15 cellular contexts compared by ENCODE assay signal in genomic region chr1:95021085-95021484, GRCh38. TPM values are rescaled to one million over a fixed set of nuclear protein-coding genes. Genes with fewer than 3 reads are reported as not detected.
DNase-seq lines count a peak whose midpoint lies in the region; ATAC-seq and TF ChIP-seq lines count a peak whose summit lies in the region.
"Had no signal": no experiment of that assay in that cellular context is flagged by ENCODE, and none has a peak within 500 bp of the region (broad histone marks: within the 10 kb centered on the region; RNA-seq: fewer than 3 reads in every experiment).

No MANE protein-coding gene starts in this region.

- H3K4me1 ChIP-seq in IMR-90 (ENCODE audit: control insufficient read depth, insufficient read depth, low read length) (peaks cover 15% of the 10 kb centered on the region), MM.1S (ENCODE audit: low read length) (no peaks in the 10 kb centered on the region)

- H3K4me3 Mint-ChIP-seq in chondrocyte (ENCODE audit: unreplicated experiment) (no peak overlapping the region), mesothelial cell of epicardium (no peak overlapping the region)
- no peak overlapping the region for H3K4me3 Mint-ChIP-seq in stimulated activated effector memory CD8-positive, alpha-beta T cell treated with anti-CD3 and anti-CD28 coated beads, Interleukin-12 subunit alpha, Interleukin-12 subunit beta, amount 100 ng/mL, for 72 hours
- H3K4me3 Mint-ChIP-seq: activated naive CD8-positive, alpha-beta T cell treated with anti-CD3 and anti-CD28 coated beads for 36 hours; B cell had no signal

- H4K5ac ChIP-seq in IMR-90 (ENCODE audit: low read depth, low read length), result peak overlapping the region; percentile 70; the same call in 1 of the 2 replicates

- 0 out of 2 replicates have a peak overlapping the region, but pooled peaks have one; percentile 30 for H3K27ac ChIP-seq in IMR-90 (ENCODE audit: insufficient read depth, low read length)
- H3K27ac ChIP-seq in MM.1S (ENCODE audit: low read length), result no peak overlapping the region
- H3K27ac ChIP-seq: SJCRH30 had no signal

- WGBS in IMR-90 (ENCODE audit: extremely low coverage in 2 of 2, insufficient read length in 1 of 2), 2 experiments, result no CpG with 5 or more reads among the region's 3 CpGs

- no peaks in the 10 kb centered on the region for H3F3A ChIP-seq in MM.1S (ENCODE audit: insufficient read depth, low read length)

- no peak overlapping the region for H2AK9ac ChIP-seq in IMR-90 (replicated peaks; ENCODE audit: low read depth, low read length, poor library complexity)

- DNase-seq in IMR-90 (no peak), chondrocyte (ENCODE audit: low spot score) (no peak), mesothelial cell of epicardium (ENCODE audit: low spot score in 2 of 2, unreplicated experiment in 2 of 2) (no peak), MM.1S (no peak), T-helper 2 cell (no peak), retina (no peak), NOMO-1 treated with dmso at 0.1 percent for 144 hours (lab: John Stamatoyannopoulos, UW; ENCODE audit: unreplicated experiment) (no peak)
- DNase-seq in stimulated activated effector memory CD8-positive, alpha-beta T cell treated with anti-CD3 and anti-CD28 coated beads, Interleukin-12 subunit alpha, Interleukin-12 subunit beta, amount 100 ng/mL, for 72 hours (ENCODE audit: low spot score in 2 of 2), result no peak
- DNase-seq: activated naive CD8-positive, alpha-beta T cell treated with anti-CD3 and anti-CD28 coated beads for 36 hours; foreskin melanocyte; Karpas-422; SJCRH30; stimulated activated CD4-positive, alpha-beta T cell treated with anti-CD3 and anti-CD28 coated beads, Interleukin-15, amount 100 ng/mL, for 24 hours had no signal

- H3K4me1 Mint-ChIP-seq in chondrocyte (ENCODE audit: low read depth) (peaks cover 57% of the 10 kb centered on the region), mesothelial cell of epicardium (peaks cover 34% of the 10 kb centered on the region)
- H3K4me1 Mint-ChIP-seq in stimulated activated effector memory CD8-positive, alpha-beta T cell treated with anti-CD3 and anti-CD28 coated beads, Interleukin-12 subunit alpha, Interleukin-12 subunit beta, amount 100 ng/mL, for 72 hours, result no peaks in the 10 kb centered on the region

- no peak overlapping the region for H3K4me3 ChIP-seq in IMR-90 (ENCODE audit: insufficient read depth, low read depth, low read length)
- H3K4me3 ChIP-seq in MM.1S (ENCODE audit: low read length), result no peak overlapping the region
- H3K4me3 ChIP-seq: GM12878, SJCRH30 had no signal

- BruUV-seq in IMR-90 (replicated peaks; lab: Mats Ljungman, UMichigan), result no TSS peak

- H3K9me3 Mint-ChIP-seq in chondrocyte (ENCODE audit: low read depth) (no peaks in the 10 kb centered on the region), mesothelial cell of epicardium (peaks cover 9% of the 10 kb centered on the region)
- no peaks in the 10 kb centered on the region for H3K9me3 Mint-ChIP-seq in stimulated activated effector memory CD8-positive, alpha-beta T cell treated with anti-CD3 and anti-CD28 coated beads, Interleukin-12 subunit alpha, Interleukin-12 subunit beta, amount 100 ng/mL, for 72 hours

- no peak overlapping the region for H2AFZ ChIP-seq in IMR-90 (replicated peaks; ENCODE audit: low read length, poor library complexity)
- no peak overlapping the region for H2AFZ ChIP-seq in MM.1S (ENCODE audit: low read length)

- H3K27ac Mint-ChIP-seq in chondrocyte (ENCODE audit: unreplicated experiment) (peak overlapping the region; percentile 90), mesothelial cell of epicardium (peak overlapping the region; percentile 54)
- peak overlapping the region; percentile 48 for H3K27ac Mint-ChIP-seq in stimulated activated effector memory CD8-positive, alpha-beta T cell treated with anti-CD3 and anti-CD28 coated beads, Interleukin-12 subunit alpha, Interleukin-12 subunit beta, amount 100 ng/mL, for 72 hours
- H3K27ac Mint-ChIP-seq: activated naive CD8-positive, alpha-beta T cell treated with anti-CD3 and anti-CD28 coated beads for 36 hours; B cell had no signal

- dilution Hi-C loops in IMR-90 (cut with HindIII; ENCODE audit: low sequenced_read_pairs, unreplicated experiment), result no loop called here

- H3K9me3 ChIP-seq in IMR-90 (ENCODE audit: control insufficient read depth, insufficient read depth, low read length) (peaks cover 3% of the 10 kb centered on the region; the same call in 1 of the 2 replicates), MM.1S (replicated peaks; ENCODE audit: insufficient read depth, low read length) (no peaks in the 10 kb centered on the region)

- peak overlapping the region; percentile 93; the same call in 1 of the 2 replicates for H3K18ac ChIP-seq in IMR-90 (ENCODE audit: low read depth, low read length)

- peak overlapping the region; percentile 27; the same call in 1 of the 2 replicates for H3K4ac ChIP-seq in IMR-90 (ENCODE audit: low read depth, low read length)

- H3K9me2 ChIP-seq in MM.1S (replicated peaks; ENCODE audit: insufficient read depth, low read length), result no peaks in the 10 kb centered on the region

- H3K36me3 Mint-ChIP-seq in chondrocyte (ENCODE audit: low read depth), result no peaks in the 10 kb centered on the region
- peaks cover 16% of the 10 kb centered on the region for H3K36me3 Mint-ChIP-seq in mesothelial cell of epicardium
- H3K36me3 Mint-ChIP-seq in stimulated activated effector memory CD8-positive, alpha-beta T cell treated with anti-CD3 and anti-CD28 coated beads, Interleukin-12 subunit alpha, Interleukin-12 subunit beta, amount 100 ng/mL, for 72 hours, result no peaks in the 10 kb centered on the region

- TF ChIP-seq POLR2A in IMR-90 (IDR thresholded peaks at IDR 0.05; ENCODE audit: low read depth, low read length), result no peak

- peak overlapping the region in 1 of 2 experiments; percentile 85; a peak in 2 of 4 replicates for H4K8ac ChIP-seq in IMR-90 (ENCODE audit: low read depth in 2 of 2, low read length in 2 of 2)

- H3K4me2 ChIP-seq in IMR-90 (ENCODE audit: low read depth, low read length) (peak overlapping the region; percentile 94; the same call in 1 of the 2 replicates), MM.1S (ENCODE audit: low read depth, low read length) (no peak overlapping the region)

- TF ChIP-seq RAD21 in IMR-90 (IDR thresholded peaks at IDR 0.05; ENCODE audit: low read length), result no peak

- no peak overlapping the region for H3K9ac ChIP-seq in IMR-90 (ENCODE audit: low read depth, low read length)
- H3K9ac ChIP-seq in MM.1S (ENCODE audit: low read length), result no peak overlapping the region

- CTCF ChIA-PET in IMR-90 (lab: Yijun Ruan, JAX), result interaction anchor here (1.0 kb wide), 1 partner anchor 11 kb away, joined by 3 read pairs; no protein-coding TSS in a partner anchor

- H3K27me3 Mint-ChIP-seq in chondrocyte (ENCODE audit: low read depth), result no peaks in the 10 kb centered on the region
- no peaks in the 10 kb centered on the region for H3K27me3 Mint-ChIP-seq in mesothelial cell of epicardium (ENCODE audit: low read depth)
- H3K27me3 Mint-ChIP-seq: activated naive CD8-positive, alpha-beta T cell treated with anti-CD3 and anti-CD28 coated beads for 36 hours; B cell had no signal

- H2BK5ac ChIP-seq in IMR-90 (ENCODE audit: low read depth, low read length, poor library complexity, severe bottlenecking), result peak overlapping the region; percentile 93

- H3K36me3 ChIP-seq in IMR-90 (ENCODE audit: control insufficient read depth, insufficient read depth, low read length), result no peaks in the 10 kb centered on the region
- no peaks in the 10 kb centered on the region for H3K36me3 ChIP-seq in MM.1S (replicated peaks; ENCODE audit: insufficient read depth, low read length)

- peak overlapping the region; percentile 75; the same call in 1 of the 2 replicates for H2BK120ac ChIP-seq in IMR-90 (ENCODE audit: low read depth, low read length)

- H3K9me1 ChIP-seq in IMR-90 (ENCODE audit: insufficient read depth, low read length), result peaks cover 5% of the 10 kb centered on the region

- peak overlapping the region; percentile 28; the same call in 1 of the 2 replicates for H2BK20ac ChIP-seq in IMR-90 (ENCODE audit: low read depth, low read length)

- H3K27me3 ChIP-seq in IMR-90 (ENCODE audit: control insufficient read depth, insufficient read depth, low read length) (no peaks in the 10 kb centered on the region), MM.1S (replicated peaks; ENCODE audit: insufficient read depth, low read length) (no peaks in the 10 kb centered on the region)
- H3K27me3 ChIP-seq: SJCRH30 had no signal

- H2AK5ac ChIP-seq in IMR-90 (ENCODE audit: low read depth, low read length), result no peak overlapping the region

- peak overlapping the region; percentile 69; the same call in 1 of the 3 replicates for H2BK15ac ChIP-seq in IMR-90 (ENCODE audit: low read depth, low read length)

- H3K23ac ChIP-seq in IMR-90 (ENCODE audit: low read depth, low read length), result peak overlapping the region; percentile 83; the same call in 1 of the 2 replicates

- in situ Hi-C loops in IMR-90 (cut with MboI; ENCODE audit: low sequenced_read_pairs), result no loop called here

- POLR2A ChIA-PET in IMR-90 (lab: Charles Lee; ENCODE audit: unreplicated experiment), result interaction anchor here (0.9 kb wide), 1 partner anchor 22 kb away, joined by 3 read pairs; no protein-coding TSS in a partner anchor

- intact Hi-C loops in IMR-90 (cut with micrococcal nuclease), result no loop called here

- ATAC-seq in IMR-90 (ENCODE audit: low read depth), result no peak
- ATAC-seq in stimulated activated effector memory CD8-positive, alpha-beta T cell treated with anti-CD3 and anti-CD28 coated beads, Interleukin-12 subunit alpha, Interleukin-12 subunit beta, amount 100 ng/mL, for 72 hours, result no peak
- ATAC-seq: GM12878 had no signal

- H4K20me1 ChIP-seq in IMR-90 (ENCODE audit: insufficient read depth, low read length) (no peaks in the 10 kb centered on the region), MM.1S (ENCODE audit: insufficient read depth, low read length) (no peaks in the 10 kb centered on the region)

- no peak overlapping the region; the same call in 1 of the 2 replicates for H3K14ac ChIP-seq in IMR-90 (replicated peaks; ENCODE audit: low read depth, low read length)

- no peaks in the 10 kb centered on the region for H3K79me2 ChIP-seq in MM.1S (ENCODE audit: low read length)

- 0 out of 2 replicates have a peak overlapping the region, but pooled peaks have one; percentile 18 for H3K56ac ChIP-seq in IMR-90 (ENCODE audit: extremely low read depth, insufficient read depth, low read length)

- peak overlapping the region; percentile 84; the same call in 1 of the 2 replicates for H4K91ac ChIP-seq in IMR-90 (ENCODE audit: insufficient read depth, low read depth, low read length)

- peaks cover 5 to 16% of the 10 kb centered on the region in 2 experiments; a peak in 3 of 4 replicates for H3K79me1 ChIP-seq in IMR-90 (ENCODE audit: low read depth in 1 of 2, low read length in 2 of 2)

- TF ChIP-seq CTCF in IMR-90 (conservative IDR thresholded peaks at IDR 0.05; ENCODE audit: low read depth, low read length) (no peak), chondrocyte (IDR thresholded peaks at IDR 0.05) (no peak), mesothelial cell of epicardium (IDR thresholded peaks at IDR 0.05; ENCODE audit: unreplicated experiment) (no peak), MM.1S (IDR thresholded peaks at IDR 0.05; ENCODE audit: low read length) (no peak)

RNA-seq across cellular contexts. Expression of gene ALG14, which starts 51.7 kb away (rescaled TPM):
- total RNA-seq in IMR-90 (2012; rRNA removed) (1.4 and 2.0 TPM in 2 replicates), chondrocyte (3.8 to 10.9 TPM (median 6.1 TPM) in 3 replicates), mesothelial cell of epicardium (3.8 to 5.3 TPM (median 5.0 TPM) in 3 replicates)
- polyA plus RNA-seq in IMR-90 (2012; rRNA removed), result 1.6 and 1.7 TPM in 2 replicates
- polyA plus RNA-seq in IMR-90 (2012; cell fraction: cytosol; rRNA removed), result 1.2 and 2.0 TPM in 2 replicates
- polyA plus RNA-seq in IMR-90 (2012; cell fraction: nucleus; rRNA removed; ENCODE audit: low replicate concordance), result 0.60 and 0.75 TPM in 2 replicates
